ENCODE assay signal across 21 cellular contexts in genomic region chr7:142567201-142567600, GRCh38.
DNase-seq lines count a peak whose midpoint lies in the region; ATAC-seq, FAIRE-seq and TF ChIP-seq lines count a peak whose summit lies in the region.
"Had no signal": no experiment of that assay in that cellular context is flagged by ENCODE, and none has a peak within 500 bp of the region (broad histone marks: within the 10 kb centered on the region; RNA-seq: fewer than 3 reads in every experiment).

No MANE protein-coding gene starts in this region.

- FAIRE-seq in kidney (lab: Jason Lieb, UNC): no peak
- FAIRE-seq: D721Med, GM12878, H54 had no signal

- H3K4me2 ChIP-seq in BLaER1 (peak overlapping the region; percentile 54), mesenchymal stem cell (ENCODE audit: low read length, poor library complexity, severe bottlenecking) (no peak overlapping the region)
- H3K4me2 ChIP-seq: GM23338 had no signal

- H3K4me1 Mint-ChIP-seq in HFFc6 (ENCODE audit: low read depth): peaks cover 100% of the 10 kb centered on the region
- H3K4me1 Mint-ChIP-seq: B cell; CD8-positive, alpha-beta memory T cell had no signal

- H2BK5ac ChIP-seq in mesenchymal stem cell (ENCODE audit: low read depth, low read length, poor library complexity, severe bottlenecking): no peak overlapping the region

- no peak overlapping the region for H2AFZ ChIP-seq in mesenchymal stem cell (ENCODE audit: low read depth, low read length)
- H2AFZ ChIP-seq: GM23338 had no signal

- H4K20me1 ChIP-seq in BLaER1: no peaks in the 10 kb centered on the region

- DNase-seq in HFFc6 (no peak), RKO (ENCODE audit: low spot score) (peak; percentile 92), mesenchymal stem cell (no peak), kidney (no peak), 8988T (no peak)
- DNase-seq: C1 segment of cervical spinal cord; CD4-positive, CD25-positive, alpha-beta regulatory T cell; CD8-positive, alpha-beta memory T cell; DMS 273 treated with DMSO at 0.1 percent for 48 hours; DMS79; EL; GDM1 had no signal

- H2AK5ac ChIP-seq in mesenchymal stem cell (ENCODE audit: low read length, severe bottlenecking): peak overlapping the region; percentile 6

- WGBS in mesenchymal stem cell: 90% methylated on average over 15 of the region's 15 CpGs

- ATAC-seq in activated CD4-positive, CD25-positive, alpha-beta regulatory T cell treated with anti-CD3 and anti-CD28 coated beads, Interleukin-2, amount 50 U/mL, for 24 hours: no peak
- ATAC-seq in HG03354 (IDR thresholded peaks at IDR 0.05; ENCODE audit: poor library complexity, severe bottlenecking, unreplicated experiment): no peak

- H3K18ac ChIP-seq in mesenchymal stem cell (ENCODE audit: low read depth in 1 of 2, low read length in 2 of 2): peak overlapping the region in 1 of 2 experiments; percentile 37

- H3K27ac Mint-ChIP-seq in HFFc6: peak overlapping the region; percentile 95
- H3K27ac Mint-ChIP-seq: B cell, GM23338 had no signal

- no peak overlapping the region for H2BK120ac ChIP-seq in mesenchymal stem cell (ENCODE audit: low read depth, low read length)

- H3K79me1 ChIP-seq in mesenchymal stem cell (replicated peaks; ENCODE audit: low read length, poor library complexity, severe bottlenecking): no peaks in the 10 kb centered on the region

- no peaks in the 10 kb centered on the region for H3K36me3 ChIP-seq in BLaER1
- no peaks in the 10 kb centered on the region for H3K36me3 ChIP-seq in mesenchymal stem cell (ENCODE audit: control insufficient read depth in 1 of 2, insufficient read depth in 2 of 2, low read depth in 1 of 2, low read length in 2 of 2)
- no peaks in the 10 kb centered on the region for H3K36me3 ChIP-seq in kidney (ENCODE audit: control insufficient read depth in 1 of 2, insufficient read depth in 2 of 2, low read length in 2 of 2)
- H3K36me3 ChIP-seq: HAP-1 had no signal

- no peak overlapping the region for H2BK12ac ChIP-seq in mesenchymal stem cell (ENCODE audit: low read length in 2 of 2)

- H3K27me3 ChIP-seq in BLaER1 (no peaks in the 10 kb centered on the region), mesenchymal stem cell (ENCODE audit: control insufficient read depth in 1 of 2, insufficient read depth in 1 of 2, low read length in 2 of 2) (no peaks in the 10 kb centered on the region)

- peak overlapping the region in 1 of 2 experiments; percentile 75 for H3K14ac ChIP-seq in mesenchymal stem cell (ENCODE audit: low read length in 2 of 2)

- no peaks in the 10 kb centered on the region for H3K9me3 Mint-ChIP-seq in HFFc6
- H3K9me3 Mint-ChIP-seq: CD4-positive, CD25-positive, alpha-beta regulatory T cell; CD8-positive, alpha-beta memory T cell; GM23338 had no signal

- no peak overlapping the region for H4K8ac ChIP-seq in mesenchymal stem cell (ENCODE audit: low read length)

- peaks cover 28% of the 10 kb centered on the region for H3K36me3 Mint-ChIP-seq in HFFc6 (ENCODE audit: low read depth)
- H3K36me3 Mint-ChIP-seq: CD4-positive, CD25-positive, alpha-beta regulatory T cell had no signal

- peaks cover 1% of the 10 kb centered on the region; the same call in 1 of the 2 replicates for H3K27me3 Mint-ChIP-seq in HFFc6 (ENCODE audit: insufficient read depth)

- H3K4me3 Mint-ChIP-seq in HFFc6: no peak overlapping the region
- H3K4me3 Mint-ChIP-seq: B cell; CD4-positive, CD25-positive, alpha-beta regulatory T cell; GM23338 had no signal

- H3K4me3 ChIP-seq in BLaER1 (no peak overlapping the region), mesenchymal stem cell (ENCODE audit: insufficient read depth in 1 of 2, low read depth in 1 of 2, low read length in 2 of 2) (no peak overlapping the region), kidney (ENCODE audit: low read length in 2 of 2) (no peak overlapping the region)
- H3K4me3 ChIP-seq: GM12878, GM23338, HAP-1 had no signal

- intact Hi-C loops in kidney (cut with DNase I): no loop called here

- no peak overlapping the region for H4K91ac ChIP-seq in mesenchymal stem cell (ENCODE audit: low read length)

- H3K23ac ChIP-seq in mesenchymal stem cell (ENCODE audit: low read length in 2 of 2): no peak overlapping the region

- H3K4me1 ChIP-seq in BLaER1 (peaks cover 18% of the 10 kb centered on the region), mesenchymal stem cell (ENCODE audit: control insufficient read depth, insufficient read depth, low read depth, low read length) (peaks cover 4% of the 10 kb centered on the region), kidney (ENCODE audit: control insufficient read depth in 1 of 2, insufficient read depth in 1 of 2, low read depth in 1 of 2, low read length in 2 of 2) (no peaks in the 10 kb centered on the region)
- H3K4me1 ChIP-seq: HAP-1 had no signal

- no peaks in the 10 kb centered on the region for H3K9me3 ChIP-seq in BLaER1
- peaks cover under 1% of the 10 kb centered on the region for H3K9me3 ChIP-seq in mesenchymal stem cell (ENCODE audit: control insufficient read depth, low read length)
- H3K9me3 ChIP-seq in kidney (ENCODE audit: control insufficient read depth in 1 of 2, low read length in 2 of 2): no peaks in the 10 kb centered on the region
- H3K9me3 ChIP-seq: HAP-1 had no signal

- peak overlapping the region in 1 of 2 experiments; percentile 82 for H3K4ac ChIP-seq in mesenchymal stem cell (ENCODE audit: low read depth in 1 of 2, low read length in 2 of 2)

- H3K9ac ChIP-seq in BLaER1: no peak overlapping the region
- no peak overlapping the region for H3K9ac ChIP-seq in mesenchymal stem cell (ENCODE audit: low read length)
- H3K9ac ChIP-seq in kidney (ENCODE audit: low read length in 2 of 2): no peak overlapping the region

- H2BK15ac ChIP-seq in mesenchymal stem cell (ENCODE audit: low read depth, poor library complexity, severe bottlenecking): no peak overlapping the region

- TF ChIP-seq CTCF in HFFc6 (IDR thresholded peaks at IDR 0.05) (no peak), kidney (IDR thresholded peaks at IDR 0.05; ENCODE audit: borderline replicate concordance, extremely low read depth, insufficient read depth) (no peak)

- H3K27ac ChIP-seq in BLaER1: no peak overlapping the region
- H3K27ac ChIP-seq in mesenchymal stem cell (ENCODE audit: low read length, poor library complexity, severe bottlenecking): no peak overlapping the region
- H3K27ac ChIP-seq in kidney (ENCODE audit: low read depth in 2 of 2, low read length in 2 of 2): no peak overlapping the region
